12 cellular contexts compared by ENCODE assay signal in genomic region chr2:65997941-65998340, GRCh38.
DNase-seq lines count a peak whose midpoint lies in the region; ATAC-seq and TF ChIP-seq lines count a peak whose summit lies in the region.
"Had no signal": no experiment of that assay in that cellular context is flagged by ENCODE, and none has a peak within 500 bp of the region (broad histone marks: within the 10 kb centered on the region; RNA-seq: fewer than 3 reads in every experiment).

No MANE protein-coding gene starts in this region.

- no peak for TF ChIP-seq CTCF in KMS-11 (conservative IDR thresholded peaks at IDR 0.05; ENCODE audit: low read depth, low read length)
- TF ChIP-seq CTCF in parathyroid adenoma (IDR thresholded peaks at IDR 0.05), result no peak

- H3K36me3 ChIP-seq in KMS-11 (ENCODE audit: insufficient read depth) (no peaks in the 10 kb centered on the region), parathyroid adenoma (ENCODE audit: control insufficient read depth, insufficient read depth, low read length) (no peaks in the 10 kb centered on the region), aorta (ENCODE audit: control insufficient read depth in 1 of 2, insufficient read depth in 2 of 2, low read length in 1 of 2) (no peaks in the 10 kb centered on the region)
- H3K36me3 ChIP-seq: HAP-1 had no signal

- no peak overlapping the region for H3K9ac ChIP-seq in KMS-11
- no peak overlapping the region for H3K9ac ChIP-seq in parathyroid adenoma

- H3K4me3 ChIP-seq in KMS-11 (IDR thresholded peaks at IDR 0.05; ENCODE audit: insufficient read depth, low read depth, low read length), result no peak overlapping the region
- no peak overlapping the region for H3K4me3 ChIP-seq in parathyroid adenoma (ENCODE audit: low read depth, low read length)
- no peak overlapping the region for H3K4me3 ChIP-seq in aorta (ENCODE audit: low read length in 2 of 2)
- H3K4me3 ChIP-seq: HAP-1 had no signal

- DNase-seq in Daoy (ENCODE audit: low read depth) (peak; percentile 3), OCI-M1 (lab: John Stamatoyannopoulos, UW) (peak; percentile 41), aorta (no peak), posterior cingulate gyrus (no peak), NCI-H2171 (lab: John Stamatoyannopoulos, UW) (no peak)
- DNase-seq: ACHN; CD4-positive, alpha-beta T cell; DMS79 treated with DMSO at 0.1 percent for 48 hours had no signal

- H3K9me3 ChIP-seq in parathyroid adenoma (ENCODE audit: control insufficient read depth, low read length) (no peaks in the 10 kb centered on the region), aorta (ENCODE audit: control insufficient read depth, low read length) (no peaks in the 10 kb centered on the region)
- H3K9me3 ChIP-seq: HAP-1 had no signal

- H4K20me1 ChIP-seq in KMS-11 (ENCODE audit: insufficient read depth), result no peaks in the 10 kb centered on the region

- no peaks in the 10 kb centered on the region for H3K27me3 ChIP-seq in KMS-11 (ENCODE audit: insufficient read depth, low read depth)
- no peaks in the 10 kb centered on the region for H3K27me3 ChIP-seq in parathyroid adenoma (ENCODE audit: control insufficient read depth, insufficient read depth, low read length)
- no peaks in the 10 kb centered on the region for H3K27me3 ChIP-seq in aorta (ENCODE audit: control insufficient read depth in 1 of 2, insufficient read depth in 2 of 2, low read length in 1 of 2)

- H3K79me2 ChIP-seq in KMS-11 (ENCODE audit: insufficient read depth, low read depth) (no peaks in the 10 kb centered on the region), parathyroid adenoma (peaks cover 15% of the 10 kb centered on the region)

- no peak for ATAC-seq in aorta (ENCODE audit: low FRiP score)

- 0 to 68% methylated on average over 1 of the region's 1 CpG for WGBS in aorta, 2 donors

- H3K4me2 ChIP-seq in KMS-11 (no peak overlapping the region; the same call in 1 of the 2 replicates), parathyroid adenoma (ENCODE audit: low read length) (no peak overlapping the region)

- H3K4me1 ChIP-seq in KMS-11 (ENCODE audit: low read depth, poor library complexity, severe bottlenecking) (peaks cover 7% of the 10 kb centered on the region), parathyroid adenoma (peaks cover 47% of the 10 kb centered on the region), aorta (ENCODE audit: control insufficient read depth in 1 of 2, insufficient read depth in 2 of 2, low read length in 2 of 2) (no peaks in the 10 kb centered on the region)
- H3K4me1 ChIP-seq: HAP-1 had no signal

- H2AFZ ChIP-seq in KMS-11 (ENCODE audit: low read depth) (peak overlapping the region; percentile 17; the same call in 1 of the 2 replicates), parathyroid adenoma (peak overlapping the region; percentile 30)

- intact Hi-C loops in aorta (cut with DNase I), result no loop called here
- intact Hi-C loops in posterior cingulate gyrus (cut with DNase I), result no loop called here

- H3K27ac ChIP-seq in KMS-11 (no peak overlapping the region), parathyroid adenoma (peak overlapping the region; percentile 71), aorta (ENCODE audit: low read depth in 1 of 2, low read length in 2 of 2) (no peak overlapping the region)
- H3K27ac ChIP-seq: C4-2B had no signal

Comparison
In these comparisons a context has a peak if more than half of its experiments do, and no peak if none do; other contexts are left out.
1. DNase-seq: peak in Daoy (single experiment) and OCI-M1 (single experiment); none in aorta (0 of 2), posterior cingulate gyrus (0 of 10) and NCI-H2171 (single experiment).